Comparison of ENCODE assay signal across 1 cellular context in the genomic region with DNA sequence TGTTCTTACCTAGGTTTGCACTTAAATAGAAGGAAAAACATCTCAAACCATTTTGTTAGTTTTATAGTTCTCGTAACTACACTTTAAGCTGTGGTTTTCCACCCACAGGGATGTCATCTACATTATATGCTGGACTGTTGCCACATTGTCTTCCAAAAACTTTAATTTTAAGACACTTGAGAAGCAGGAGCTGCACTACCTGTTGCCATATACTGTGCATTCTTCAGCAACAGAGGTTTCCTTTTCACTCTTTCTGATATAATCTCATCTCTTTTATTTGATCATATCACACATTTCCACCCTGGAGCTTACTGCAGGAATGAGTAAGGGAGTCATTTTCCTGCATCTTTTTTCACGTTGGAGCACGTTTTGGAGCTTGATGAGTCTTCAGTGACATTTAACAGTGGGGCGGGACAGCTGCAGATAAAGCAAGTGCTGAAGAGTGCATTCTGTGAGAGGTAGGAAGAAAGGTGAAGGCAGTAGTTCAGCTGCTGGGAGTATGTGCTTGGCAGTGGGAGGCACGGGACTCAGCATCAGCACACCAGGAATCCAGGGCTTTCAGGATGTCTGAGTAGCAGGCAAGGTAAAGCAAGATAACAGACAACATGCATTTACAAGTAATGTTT.
TF ChIP-seq lines count a peak whose summit lies in the region.

No MANE protein-coding gene starts in this region.

TF ChIP-seq in K562, 482 proteins besides CTCF, POLR2A, EP300 and RAD21:
- no peak for TF ChIP-seq SMARCE1 (IDR thresholded peaks at IDR 0.05)
- TF ChIP-seq, protein P1, sequence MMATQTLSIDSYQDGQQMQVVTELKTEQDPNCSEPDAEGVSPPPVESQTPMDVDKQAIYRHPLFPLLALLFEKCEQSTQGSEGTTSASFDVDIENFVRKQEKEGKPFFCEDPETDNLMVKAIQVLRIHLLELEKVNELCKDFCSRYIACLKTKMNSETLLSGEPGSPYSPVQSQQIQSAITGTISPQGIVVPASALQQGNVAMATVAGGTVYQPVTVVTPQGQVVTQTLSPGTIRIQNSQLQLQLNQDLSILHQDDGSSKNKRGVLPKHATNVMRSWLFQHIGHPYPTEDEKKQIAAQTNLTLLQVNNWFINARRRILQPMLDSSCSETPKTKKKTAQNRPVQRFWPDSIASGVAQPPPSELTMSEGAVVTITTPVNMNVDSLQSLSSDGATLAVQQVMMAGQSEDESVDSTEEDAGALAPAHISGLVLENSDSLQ (IDR thresholded peaks at IDR 0.05), result 0 out of 2 replicates have a peak, but pooled peaks have one; percentile 12
- 0 out of 2 replicates have a peak, but pooled peaks have one; percentile 5 for TF ChIP-seq CBFA2T3 (IDR thresholded peaks at IDR 0.05)
- no peak for TF ChIP-seq ZNF668 (CRISPR knock-in tag; IDR thresholded peaks at IDR 0.05)
- TF ChIP-seq POU5F1 (IDR thresholded peaks at IDR 0.05; ENCODE audit: borderline replicate concordance, low read depth, low read length, partially characterized antibody), result no peak
TF ChIP-seq in K562: peak in this region for 2.
